33 cellular contexts compared by ENCODE assay signal in the genomic region with DNA sequence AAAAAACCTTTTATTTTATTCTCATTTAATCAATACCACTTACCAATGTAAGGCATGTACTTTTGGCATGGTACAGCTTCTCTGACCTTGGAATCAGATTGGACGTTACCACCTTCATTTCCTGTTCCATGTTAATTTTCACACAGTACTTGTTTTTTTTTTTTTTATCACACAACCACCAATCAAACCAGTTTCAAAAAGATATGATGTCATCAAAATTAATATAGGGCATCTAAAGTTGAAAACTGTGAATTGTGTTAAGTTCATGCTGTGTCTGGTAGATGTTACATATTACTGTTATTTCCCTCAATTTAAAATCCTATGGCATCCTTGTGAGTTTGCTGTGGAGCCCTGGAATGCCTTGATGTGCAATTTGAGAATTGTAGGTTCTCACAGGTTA.
"Had no signal": no experiment of that assay in that cellular context is flagged by ENCODE, and none has a peak within 500 bp of the region (broad histone marks: within the 10 kb centered on the region; RNA-seq: fewer than 3 reads in every experiment).

No MANE protein-coding gene starts in this region.

- H3K27me3 ChIP-seq: adrenal gland, ascending aorta, body of pancreas, brain microvascular endothelial cell, breast epithelium, cardiac muscle cell had no signal

- H3K4me3 ChIP-seq: adrenal gland, ascending aorta, body of pancreas, breast epithelium, cardiac muscle cell had no signal

- H3K9me3 ChIP-seq: adrenal gland, body of pancreas had no signal

- FAIRE-seq: astrocyte, bronchial epithelial cell had no signal

- DNase-seq: activated effector memory CD4-positive, alpha-beta T cell treated with anti-CD3 and anti-CD28 coated beads, Interleukin-2, amount 50 U/mL, for 16 hours; activated gamma-delta T cell; activated gamma-delta T cell treated with Interleukin-2 at 50 U/mL for 16 hours; activated naive CD4-positive, alpha-beta T cell; activated naive CD4-positive, alpha-beta T cell treated with anti-CD3 and anti-CD28 coated beads for 36 hours; activated naive CD4-positive, alpha-beta T cell treated with anti-CD3 and anti-CD28 coated beads, Interleukin-2, amount 10 ng/mL, durations not matched to agents 7 days and 5 days; activated naive CD4-positive, alpha-beta T cell treated with anti-CD3 and anti-CD28 coated beads, Interleukin-2, amount 50 U/mL, for 16 hours; activated naive CD4-positive, alpha-beta T cell treated with Interleukin-2 at 50 U/mL for 16 hours; activated naive CD8-positive, alpha-beta T cell treated with anti-CD3 and anti-CD28 coated beads for 36 hours; activated naive CD8-positive, alpha-beta T cell treated with anti-CD3 and anti-CD28 coated beads, Interleukin-2, amount 10 ng/mL, durations not matched to agents 7 days and 5 days; activated naive CD8-positive, alpha-beta T cell treated with anti-CD3 and anti-CD28 coated beads, Interleukin-2, amount 50 U/mL, for 24 hours; activated T-cell treated with anti-CD3 and anti-CD28 coated beads, Interleukin-2, amount 50 U/mL, for 1 hour; activated T-cell treated with anti-CD3 and anti-CD28 coated beads, Interleukin-2, amount 50 U/mL, for 24 hours; activated T-cell treated with anti-CD3 and anti-CD28 coated beads, Interleukin-2, amount 50 U/mL, for 4 hours; activated T-cell treated with anti-CD3 and anti-CD28 coated beads, Interleukin-2, amount 50 U/mL, for 48 hours; activated T-cell treated with anti-CD3 and anti-CD28 coated beads, Interleukin-2, amount 50 U/mL, for 72 hours; adrenal gland; amniotic stem cell; amygdala; anterior cingulate cortex; aorta; body of pancreas; brain microvascular endothelial cell; caudate nucleus; central memory CD4-positive, alpha-beta T cell; cerebellar nuclear complex had no signal

- ATAC-seq: activated naive CD4-positive, alpha-beta T cell treated with anti-CD3 and anti-CD28 coated beads, Interleukin-2, amount 50 U/mL, for 72 hours; activated naive CD8-positive, alpha-beta T cell treated with anti-CD3 and anti-CD28 coated beads, Interleukin-2, amount 50 U/mL, for 24 hours; activated T-cell treated with anti-CD3 and anti-CD28 coated beads, Interleukin-2, amount 50 U/mL, for 4 hours; activated T-cell treated with anti-CD3 and anti-CD28 coated beads, Interleukin-2, amount 50 U/mL, for 72 hours; activated T-helper 17 cell treated with anti-CD3 and anti-CD28 coated beads, Interleukin-2, amount 50 U/mL, for 72 hours; body of pancreas had no signal

- H3K27ac ChIP-seq: adrenal gland, ascending aorta, body of pancreas, brain microvascular endothelial cell, breast epithelium, cardiac muscle cell had no signal

- H3K4me1 ChIP-seq: adrenal gland, ascending aorta, body of pancreas, breast epithelium had no signal

- H3K36me3 ChIP-seq: adrenal gland, ascending aorta, brain microvascular endothelial cell, breast epithelium, cardiac muscle cell had no signal
